30 cellular contexts compared by ENCODE assay signal in the genomic region with DNA sequence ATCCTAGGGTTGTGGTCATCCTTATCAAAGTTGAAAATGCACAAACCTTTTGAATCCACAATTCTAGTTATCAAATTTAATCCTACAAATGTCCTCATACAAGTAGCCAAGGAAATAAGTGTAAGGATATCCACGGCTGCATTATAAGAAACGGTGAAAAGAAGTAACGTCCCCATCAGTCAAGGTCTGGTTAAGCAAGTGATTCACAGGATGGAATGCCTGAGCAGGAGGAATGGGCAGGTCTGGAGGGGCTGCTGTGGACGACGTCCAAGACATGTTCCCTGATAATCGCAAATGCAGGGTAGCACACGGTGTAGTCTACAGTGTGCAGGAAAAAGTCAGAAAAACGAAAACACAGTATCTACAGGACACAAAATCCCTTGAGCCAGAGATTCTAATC.
DNase-seq lines count a peak whose midpoint lies in the region; ATAC-seq, FAIRE-seq and TF ChIP-seq lines count a peak whose summit lies in the region.
"Had no signal": no experiment of that assay in that cellular context is flagged by ENCODE, and none has a peak within 500 bp of the region (broad histone marks: within the 10 kb centered on the region; RNA-seq: fewer than 3 reads in every experiment).

No MANE protein-coding gene starts in this region.

- H3K9ac ChIP-seq in H1 (replicated peaks in 1 of 4; ENCODE audit: extremely low read depth in 1 of 4, low read depth in 3 of 4, low read length in 3 of 4) = no peak overlapping the region

- H3K4me3 ChIP-seq in H1 (ENCODE audit: extremely low read depth in 1 of 4, insufficient read depth in 2 of 4, low read depth in 3 of 4, low read length in 4 of 4) (no peak overlapping the region), sigmoid colon (no peak overlapping the region), MG63 (no peak overlapping the region)

- H3K23ac ChIP-seq in H1 (ENCODE audit: insufficient read length) = no peak overlapping the region

- H3K14ac ChIP-seq in H1 (ENCODE audit: insufficient read length) = no peak overlapping the region

- no peak overlapping the region for H2BK15ac ChIP-seq in H1 (ENCODE audit: low read length)

- H3K56ac ChIP-seq in H1 (replicated peaks; ENCODE audit: insufficient read length, low read depth, low read length) = no peak overlapping the region

- H3K4me1 Mint-ChIP-seq in nephron progenitor cell = peaks cover 56% of the 10 kb centered on the region
- H3K4me1 Mint-ChIP-seq: CD14-positive monocyte; CD8-positive, alpha-beta memory T cell had no signal

- H3K27ac ChIP-seq in H1 (ENCODE audit: low read depth, low read length) = no peak overlapping the region
- H3K27ac ChIP-seq in sigmoid colon = no peak overlapping the region

- no peak overlapping the region for H4K5ac ChIP-seq in H1 (ENCODE audit: insufficient read length, low read depth, low read length)

- no peak for TF ChIP-seq RAD21 in H1 (IDR thresholded peaks at IDR 0.05 in 1 of 2, conservative IDR thresholded peaks at IDR 0.05 in 1 of 2; ENCODE audit: low read depth in 2 of 2, low read length in 2 of 2)

- POLR2A ChIA-PET in H1 (lab: Charles Lee; ENCODE audit: partially characterized antibody) = interaction anchor here (1.1 kb wide), 1 partner anchor 9 kb away, joined by 3 read pairs; no protein-coding TSS in a partner anchor

- CTCF ChIA-PET in H1 (lab: Charles Lee; ENCODE audit: partially characterized antibody) = interaction anchor here (0.7 to 2.4 kb wide), 4 partner anchors 34 to 59 kb away, joined by 3 to 10 read pairs (median 6); no protein-coding TSS in a partner anchor

- peak overlapping the region; percentile 20 for H3K27ac Mint-ChIP-seq in nephron progenitor cell
- H3K27ac Mint-ChIP-seq: CD8-positive, alpha-beta memory T cell had no signal

- no peak overlapping the region for H2BK20ac ChIP-seq in H1 (ENCODE audit: low read length)

- no peak for FAIRE-seq in H1 (lab: Jason Lieb, UNC)
- FAIRE-seq: GM12891, H54 had no signal

- H3K27me3 ChIP-seq in H1 (replicated peaks in 1 of 4; ENCODE audit: control insufficient read depth in 3 of 4, extremely low read depth in 1 of 4, insufficient read depth in 3 of 4, low read length in 3 of 4) (no peaks in the 10 kb centered on the region), sigmoid colon (no peaks in the 10 kb centered on the region), MG63 (no peaks in the 10 kb centered on the region)
- H3K27me3 ChIP-seq: BE2C had no signal

- peaks cover 0 to 8% of the 10 kb centered on the region in 2 experiments for H4K20me1 ChIP-seq in H1 (replicated peaks in 1 of 2; ENCODE audit: control insufficient read depth in 1 of 2, insufficient read depth in 2 of 2, low read length in 2 of 2)

- peak overlapping the region; percentile 65; the same call in 1 of the 2 replicates for H2AK5ac ChIP-seq in H1 (ENCODE audit: low read depth, low read length)

- H2BK12ac ChIP-seq in H1 (ENCODE audit: low read depth, low read length) = no peak overlapping the region

- H3K79me2 ChIP-seq in H1 (ENCODE audit: control insufficient read depth in 1 of 2, insufficient read depth in 2 of 2, low read length in 2 of 2) = no peaks in the 10 kb centered on the region

- H3K23me2 ChIP-seq in H1 (ENCODE audit: low read depth, low read length) = peaks cover 4% of the 10 kb centered on the region; the same call in 1 of the 2 replicates

- H3K9me3 ChIP-seq in H1 (ENCODE audit: insufficient read depth in 2 of 2, low read depth in 1 of 2, low read length in 1 of 2) (peaks cover 16 to 22% of the 10 kb centered on the region in 2 experiments), sigmoid colon (no peaks in the 10 kb centered on the region), MG63 (no peaks in the 10 kb centered on the region)
- H3K9me3 ChIP-seq: BE2C had no signal

- TF ChIP-seq POLR2A in H1 (IDR thresholded peaks at IDR 0.05; ENCODE audit: control extremely low read depth in 1 of 2, low read depth in 2 of 2, low read length in 2 of 2) (no peak), sigmoid colon (IDR thresholded peaks at IDR 0.05) (no peak)

- no peak overlapping the region for H3K4me2 ChIP-seq in H1 (ENCODE audit: insufficient read depth in 1 of 2, low read depth in 2 of 2, low read length in 2 of 2)

- TF ChIP-seq EP300 in H1 (IDR thresholded peaks at IDR 0.05; ENCODE audit: borderline replicate concordance in 1 of 2, low read depth in 2 of 2, low read length in 2 of 2) = no peak
- TF ChIP-seq EP300 in sigmoid colon (IDR thresholded peaks at IDR 0.05) = no peak

- H3K4me3 Mint-ChIP-seq in nephron progenitor cell = no peak overlapping the region
- H3K4me3 Mint-ChIP-seq: CD14-positive monocyte had no signal

- H2BK120ac ChIP-seq in H1 (replicated peaks; ENCODE audit: low read depth, low read length) = no peak overlapping the region

- H3K79me1 ChIP-seq in H1 (ENCODE audit: low read depth, low read length) = no peaks in the 10 kb centered on the region; the same call in 1 of the 2 replicates

- WGBS in H1 (ENCODE audit: extremely low coverage in 1 of 2, insufficient coverage in 1 of 2, insufficient read length in 1 of 2, insufficient replicate concordance in 2 of 2, low coverage in 1 of 2, low lambda C conversion rate in 2 of 2, missing lambda C conversion rate in 1 of 2), 2 experiments = 80% methylated on average over 8 of the region's 8 CpGs; no CpG with 5 or more reads in 1 of the 2 experiments
- 77 to 85% methylated on average over 8 of the region's 8 CpGs for WGBS in sigmoid colon, 2 donors

- H3K4me1 ChIP-seq in H1 (replicated peaks in 1 of 4; ENCODE audit: control insufficient read depth in 3 of 4, insufficient read depth in 4 of 4, low read length in 3 of 4) = peaks cover 0 to 20% (median 13%) of the 10 kb centered on the region in 4 experiments; a peak in 6 of 7 replicates
- no peaks in the 10 kb centered on the region for H3K4me1 ChIP-seq in sigmoid colon
- H3K4me1 ChIP-seq: BE2C had no signal

- no peak overlapping the region for H4K91ac ChIP-seq in H1 (replicated peaks; ENCODE audit: insufficient read length, low read length)

- H3K27me3 Mint-ChIP-seq in nephron progenitor cell (ENCODE audit: low read depth, poor library complexity) = peaks cover 6% of the 10 kb centered on the region

- H3K18ac ChIP-seq in H1 (ENCODE audit: extremely low read depth, low read length) = no peak overlapping the region

- ATAC-seq in Right ventricle myocardium superior (ENCODE audit: poor library complexity) (no peak), left ventricle myocardium superior (no peak), HG02970 (IDR thresholded peaks at IDR 0.05; ENCODE audit: low FRiP score, unreplicated experiment) (no peak)

- H2BK5ac ChIP-seq in H1 (ENCODE audit: low read depth, low read length) = no peak overlapping the region

- intact Hi-C loops in Right ventricle myocardium superior (cut with DNase I) = no loop called here
- intact Hi-C loops in left ventricle myocardium superior (cut with micrococcal nuclease) = no loop called here
- intact Hi-C loops in sigmoid colon (cut with DNase I) = no loop called here

- H3K36me3 Mint-ChIP-seq in nephron progenitor cell (ENCODE audit: low read depth) = peaks cover 28% of the 10 kb centered on the region
- H3K36me3 Mint-ChIP-seq: CD14-positive monocyte; CD8-positive, alpha-beta memory T cell had no signal

- TF ChIP-seq CTCF in H1 (IDR thresholded peaks at IDR 0.05; ENCODE audit: control extremely low read depth in 1 of 3, insufficient read depth in 1 of 3, low read depth in 1 of 3, low read length in 3 of 3) (no peak), nephron progenitor cell (IDR thresholded peaks at IDR 0.05) (no peak), sigmoid colon (IDR thresholded peaks at IDR 0.05) (no peak)

- DNase-seq in Right ventricle myocardium superior = peak; percentile 16
- DNase-seq in left ventricle myocardium superior = no peak
- no peak for DNase-seq in H1 (ENCODE audit: low read depth in 1 of 2, low spot score in 2 of 2)
- no peak for DNase-seq in nephron progenitor cell
- DNase-seq in sigmoid colon = peak; percentile 12
- DNase-seq in MG63 = no peak
- no peak for DNase-seq in UCSD-AML1 (lab: John Stamatoyannopoulos, UW; ENCODE audit: unreplicated experiment)
- DNase-seq: 8988T; ACHN; BE2C; CD8-positive, alpha-beta memory T cell; DMS 273 treated with DMSO at 0.1 percent for 48 hours; DMS79 treated with DMSO at 0.1 percent for 48 hours; GF-D8; IMR-90; KG1; NCI-H1092; NCI-H1436; NCI-H187; NCI-H2081 treated with DMSO at 0.1 percent for 48 hours; NCI-H2171; NCI-H226; NCI-H510A; NCI-H69; RPMI8226; SHP77 had no signal

- H4K8ac ChIP-seq in H1 (ENCODE audit: extremely low read depth, insufficient read depth, low read length) = no peak overlapping the region

- H3K36me3 ChIP-seq in H1 (ENCODE audit: control insufficient read depth in 2 of 4, insufficient read depth in 4 of 4, low read length in 3 of 4) = peaks cover 0 to 3% (median 0%) of the 10 kb centered on the region in 4 experiments; a peak in 1 of 8 replicates
- H3K36me3 ChIP-seq in sigmoid colon = no peaks in the 10 kb centered on the region
- H3K36me3 ChIP-seq in MG63 = peaks cover 61% of the 10 kb centered on the region
- H3K36me3 ChIP-seq: BE2C had no signal

- H3K9me3 Mint-ChIP-seq in nephron progenitor cell = peaks cover 41% of the 10 kb centered on the region

- no peak overlapping the region for H3K4ac ChIP-seq in H1 (replicated peaks; ENCODE audit: insufficient read length, low read depth, low read length)

- H2AFZ ChIP-seq in H1 (ENCODE audit: low read length) = no peak overlapping the region

TF ChIP-seq in H1, 55 proteins besides CTCF, POLR2A, EP300 and RAD21:
- no peak for TF ChIP-seq SIX5 (IDR thresholded peaks at IDR 0.05; ENCODE audit: low read depth, low read length)
- TF ChIP-seq SP1 (IDR thresholded peaks at IDR 0.05; ENCODE audit: low read depth, low read length) = no peak
- no peak for TF ChIP-seq CHD2 (IDR thresholded peaks at IDR 0.05; ENCODE audit: low read length)
- TF ChIP-seq POLR2AphosphoS5 (IDR thresholded peaks at IDR 0.05; ENCODE audit: low read depth, low read length) = no peak
- TF ChIP-seq ZNF274 (IDR thresholded peaks at IDR 0.05; ENCODE audit: borderline replicate concordance, extremely low read depth, low read length) = no peak

Comparison
In these comparisons a context has a peak if more than half of its experiments do, and no peak if none do; other contexts are left out.
1. DNase-seq: peak in Right ventricle myocardium superior (single experiment) and sigmoid colon (single experiment); none in left ventricle myocardium superior (single experiment), H1 (0 of 2), nephron progenitor cell (single experiment), MG63 (single experiment) and UCSD-AML1 (single experiment).